10 cellular contexts compared by ENCODE assay signal in the genomic region with DNA sequence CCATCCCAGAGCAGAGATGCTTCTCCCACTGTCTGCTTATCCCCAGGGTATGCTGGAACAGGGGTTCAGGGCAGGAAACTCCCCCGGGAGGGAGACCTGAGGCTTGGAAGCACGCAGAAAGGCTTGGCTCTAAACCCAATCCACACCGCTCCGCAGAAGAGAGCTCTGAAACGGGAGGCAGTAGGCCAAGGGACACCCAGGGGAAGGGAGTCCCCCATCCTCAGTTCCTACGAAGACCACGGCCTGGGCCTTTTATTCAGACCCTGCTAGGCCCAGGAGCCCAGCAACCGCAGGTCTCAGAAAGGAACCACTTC. TPM values are rescaled to one million over a fixed set of nuclear protein-coding genes. Genes with fewer than 3 reads are reported as not detected.
DNase-seq lines count a peak whose midpoint lies in the region; ATAC-seq and TF ChIP-seq lines count a peak whose summit lies in the region.
"Had no signal": no experiment of that assay in that cellular context is flagged by ENCODE, and none has a peak within 500 bp of the region (broad histone marks: within the 10 kb centered on the region; RNA-seq: fewer than 3 reads in every experiment).

No MANE protein-coding gene starts in this region.

- CTCF ChIA-PET in SK-N-SH (lab: Yijun Ruan, JAX) = interaction anchor here (0.6 to 3.1 kb wide), 10 partner anchors 11 to 239 kb away, joined by 3 to 21 read pairs (median 4); no protein-coding TSS in a partner anchor

- DNase-seq in SK-N-SH (no peak), stomach (no peak), SIG-M5 (lab: John Stamatoyannopoulos, UW) (no peak), mesenteric fat pad (ENCODE audit: low spot score) (no peak)

- ATAC-seq in SK-N-SH treated with all-trans-retinoic acid at 6 μM for 48 hours (no peak; the same call in 2 of the 3 replicates), HG02852 (IDR thresholded peaks at IDR 0.05; ENCODE audit: unreplicated experiment) (no peak)

- no peaks in the 10 kb centered on the region for H4K20me1 ChIP-seq in SK-N-SH (ENCODE audit: insufficient read depth)

- POLR2A ChIA-PET in SK-N-SH (lab: Yijun Ruan, JAX) = no interaction called here

- no peaks in the 10 kb centered on the region for H3K9me2 ChIP-seq in SK-N-SH

- H3K27ac ChIP-seq in SK-N-SH (ENCODE audit: low read depth in 2 of 2, low read length in 1 of 2) (peak overlapping the region in 1 of 2 experiments; percentile 36; a peak in 1 of 4 replicates), VCaP (peak overlapping the region; percentile 17; the same call in 1 of the 2 replicates), stomach (peak overlapping the region in 4 of 5 donors; percentile 2 to 71 (median 43))
- H3K27ac ChIP-seq: 22Rv1 had no signal

- H3K4me3 ChIP-seq in SK-N-SH (ENCODE audit: low read depth in 2 of 2, low read length in 1 of 2) (no peak overlapping the region), iPS-15b (ENCODE audit: low read depth, low read length) (peak overlapping the region; percentile 18), stomach (no peak overlapping the region)
- H3K4me3 ChIP-seq: tibial nerve had no signal

- no peak for TF ChIP-seq EP300 in SK-N-SH (IDR thresholded peaks at IDR 0.05; ENCODE audit: borderline replicate concordance in 1 of 2, low read depth in 1 of 2, low read length in 1 of 2)
- TF ChIP-seq EP300 in stomach (IDR thresholded peaks at IDR 0.05) = no peak

- H3K9ac ChIP-seq in SK-N-SH = no peak overlapping the region
- H3K9ac ChIP-seq in iPS-15b (ENCODE audit: low read depth, low read length) = no peak overlapping the region

- 66% methylated on average over 7 of the region's 8 CpGs for WGBS in SK-N-SH (ENCODE audit: low lambda C conversion rate)
- 16 to 30% (median 25%) methylated on average over 4 to 8 of the region's 8 CpGs for WGBS in stomach, 5 donors

- peak overlapping the region; percentile 55; the same call in 1 of the 2 replicates for H3K4me2 ChIP-seq in SK-N-SH

- no peak for TF ChIP-seq CTCF in SK-N-SH (IDR thresholded peaks at IDR 0.05)
- no peak for TF ChIP-seq CTCF in VCaP (conservative IDR thresholded peaks at IDR 0.05)
- no peak for TF ChIP-seq CTCF in stomach (IDR thresholded peaks at IDR 0.05)

- no peak for TF ChIP-seq RAD21 in SK-N-SH (IDR thresholded peaks at IDR 0.05; ENCODE audit: low read length)

- no peaks in the 10 kb centered on the region for H3K36me3 ChIP-seq in SK-N-SH (replicated peaks in 1 of 2; ENCODE audit: control insufficient read depth in 1 of 2, insufficient read depth in 2 of 2, low read length in 1 of 2)
- peaks cover 43% of the 10 kb centered on the region for H3K36me3 ChIP-seq in iPS-15b (ENCODE audit: control insufficient read depth, insufficient read depth, low read length)
- H3K36me3 ChIP-seq in stomach = peaks cover 0 to 30% (median 15%) of the 10 kb centered on the region in 4 donors

- peaks cover 5 to 23% of the 10 kb centered on the region in 2 experiments; a peak in 2 of 4 replicates for H3K4me1 ChIP-seq in SK-N-SH (ENCODE audit: control insufficient read depth in 1 of 2, insufficient read depth in 2 of 2, low read depth in 1 of 2, low read length in 1 of 2)
- H3K4me1 ChIP-seq in iPS-15b (ENCODE audit: control insufficient read depth, insufficient read depth, low read length) = peaks cover 14% of the 10 kb centered on the region
- H3K4me1 ChIP-seq in stomach = peaks cover 27 to 40% (median 37%) of the 10 kb centered on the region in 4 donors

- TF ChIP-seq POLR2A in stomach (IDR thresholded peaks at IDR 0.05) = no peak

- peak overlapping the region; percentile 78; the same call in 1 of the 2 replicates for H2AFZ ChIP-seq in SK-N-SH (ENCODE audit: low read depth)

- H3K27me3 ChIP-seq in SK-N-SH (ENCODE audit: insufficient read depth) (no peaks in the 10 kb centered on the region), iPS-15b (ENCODE audit: control insufficient read depth, insufficient read depth, low read length) (peaks cover 7% of the 10 kb centered on the region), stomach (peaks cover 0 to 38% (median 17%) of the 10 kb centered on the region in 3 donors)

- H3K79me2 ChIP-seq in SK-N-SH (ENCODE audit: insufficient read depth) = no peaks in the 10 kb centered on the region

- peaks cover 3% of the 10 kb centered on the region for H3F3A ChIP-seq in SK-N-SH (replicated peaks; ENCODE audit: insufficient read depth)

- H3K9me3 ChIP-seq in SK-N-SH (no peaks in the 10 kb centered on the region), iPS-15b (ENCODE audit: control insufficient read depth, insufficient read depth, low read length) (no peaks in the 10 kb centered on the region), stomach (no peaks in the 10 kb centered on the region)
- H3K9me3 ChIP-seq: tibial nerve had no signal

- intact Hi-C loops in stomach (cut with DNase I; ENCODE audit: low total_unique reads) = no loop called here

TF ChIP-seq in SK-N-SH, 30 proteins besides CTCF, POLR2A, EP300 and RAD21 (continues in another document):
- TF ChIP-seq MAX (IDR thresholded peaks at IDR 0.05; ENCODE audit: low read depth) (no peak), ZBTB33 (IDR thresholded peaks at IDR 0.05; ENCODE audit: borderline replicate concordance, low read depth) (no peak), TEAD4 (IDR thresholded peaks at IDR 0.05; ENCODE audit: borderline replicate concordance, insufficient read depth) (no peak), SIN3A (IDR thresholded peaks at IDR 0.05; ENCODE audit: borderline replicate concordance, low read depth, low read length) (no peak), CHD2 (IDR thresholded peaks at IDR 0.05; ENCODE audit: low read length, partially characterized antibody) (no peak), NRF1 (IDR thresholded peaks at IDR 0.05; ENCODE audit: low read depth, low read length) (no peak), FOXM1 (IDR thresholded peaks at IDR 0.05; ENCODE audit: low read depth) (no peak)

TF ChIP-seq in SK-N-SH treated with all-trans-retinoic acid at 6 μM for 48 hours, 23 proteins besides CTCF, POLR2A, EP300 and RAD21:
- TF ChIP-seq RARB (CRISPR knock-in tag; IDR thresholded peaks at IDR 0.05) = no peak
- no peak for TF ChIP-seq ZNF70 (CRISPR knock-in tag; IDR thresholded peaks at IDR 0.05)
- TF ChIP-seq, protein P1, sequence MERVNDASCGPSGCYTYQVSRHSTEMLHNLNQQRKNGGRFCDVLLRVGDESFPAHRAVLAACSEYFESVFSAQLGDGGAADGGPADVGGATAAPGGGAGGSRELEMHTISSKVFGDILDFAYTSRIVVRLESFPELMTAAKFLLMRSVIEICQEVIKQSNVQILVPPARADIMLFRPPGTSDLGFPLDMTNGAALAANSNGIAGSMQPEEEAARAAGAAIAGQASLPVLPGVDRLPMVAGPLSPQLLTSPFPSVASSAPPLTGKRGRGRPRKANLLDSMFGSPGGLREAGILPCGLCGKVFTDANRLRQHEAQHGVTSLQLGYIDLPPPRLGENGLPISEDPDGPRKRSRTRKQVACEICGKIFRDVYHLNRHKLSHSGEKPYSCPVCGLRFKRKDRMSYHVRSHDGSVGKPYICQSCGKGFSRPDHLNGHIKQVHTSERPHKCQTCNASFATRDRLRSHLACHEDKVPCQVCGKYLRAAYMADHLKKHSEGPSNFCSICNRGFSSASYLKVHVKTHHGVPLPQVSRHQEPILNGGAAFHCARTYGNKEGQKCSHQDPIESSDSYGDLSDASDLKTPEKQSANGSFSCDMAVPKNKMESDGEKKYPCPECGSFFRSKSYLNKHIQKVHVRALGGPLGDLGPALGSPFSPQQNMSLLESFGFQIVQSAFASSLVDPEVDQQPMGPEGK (CRISPR knock-in tag; IDR thresholded peaks at IDR 0.05; ENCODE audit: borderline replicate concordance) = no peak

RNA-seq across cellular contexts. Expression of gene HAPLN3, which starts 1.8 kb away (rescaled TPM):
- 8.3 and 9.7 TPM in 2 replicates for polyA plus RNA-seq in SK-N-SH (2012; rRNA removed)
- polyA plus RNA-seq in SK-N-SH (2012; cell fraction: cytosol; rRNA removed) = 2.7 and 3.7 TPM in 2 replicates
- 28.0 and 34.0 TPM in 2 replicates for polyA plus RNA-seq in SK-N-SH (2012; cell fraction: nucleus; rRNA removed)
- 10 to 100 TPM in 1 of 5 donors, 1 to 10 TPM in 3, not detected in 1; 2.9 to 33.9 (median 7.4) TPM for total RNA-seq in stomach
- 1 to 10 TPM in 1 of 3 donors, under 1 TPM in 2; 0.61 to 6.4 (median 1.00) TPM for polyA plus RNA-seq in stomach
- 5.2 TPM for total RNA-seq in mesenteric fat pad

RNA-seq across cellular contexts. Expression of gene MFGE8, which starts 16.1 kb away (rescaled TPM):
- polyA plus RNA-seq in SK-N-SH (2012; rRNA removed) = 210 and 247 TPM in 2 replicates
- polyA plus RNA-seq in SK-N-SH (2012; cell fraction: cytosol; rRNA removed) = 106 and 153 TPM in 2 replicates
- polyA plus RNA-seq in SK-N-SH (2012; cell fraction: nucleus; rRNA removed) = 444 and 513 TPM in 2 replicates
- total RNA-seq in stomach = 100 to 1,000 TPM in 3 of 5 donors, 10 to 100 TPM in 2; 64.3 to 380 (median 109) TPM
- polyA plus RNA-seq in stomach = 10 to 100 TPM; 39.3 to 62.2 (median 46.8) TPM
- total RNA-seq in mesenteric fat pad = 466 TPM
